In genomic region chr4:181224826-181225225, GRCh38 we compare ENCODE assay signal across 16 cellular contexts.
DNase-seq lines count a peak whose midpoint lies in the region; ATAC-seq and TF ChIP-seq lines count a peak whose summit lies in the region.
"Had no signal": no experiment of that assay in that cellular context is flagged by ENCODE, and none has a peak within 500 bp of the region (broad histone marks: within the 10 kb centered on the region; RNA-seq: fewer than 3 reads in every experiment).

No MANE protein-coding gene starts in this region.

- no peak overlapping the region for H3K27ac Mint-ChIP-seq in activated naive CD4-positive, alpha-beta T cell treated with anti-CD3 and anti-CD28 coated beads, Interleukin-2, amount 50 U/mL, for 72 hours
- no peak overlapping the region for H3K27ac Mint-ChIP-seq in glutamatergic neuron (ENCODE audit: unreplicated experiment)
- H3K27ac Mint-ChIP-seq: CD14-positive monocyte; CD8-positive, alpha-beta T cell had no signal

- no peak overlapping the region for H3K4me3 ChIP-seq in suprapubic skin

- H3K4me3 Mint-ChIP-seq in glutamatergic neuron (ENCODE audit: unreplicated experiment), result no peak overlapping the region
- H3K4me3 Mint-ChIP-seq: CD14-positive monocyte; CD8-positive, alpha-beta T cell had no signal

- TF ChIP-seq EP300 in suprapubic skin (IDR thresholded peaks at IDR 0.05), result no peak

- peaks cover 0 to 5% of the 10 kb centered on the region in 2 donors for H3K9me3 Mint-ChIP-seq in activated naive CD4-positive, alpha-beta T cell treated with anti-CD3 and anti-CD28 coated beads, Interleukin-2, amount 50 U/mL, for 72 hours
- H3K9me3 Mint-ChIP-seq in glutamatergic neuron (ENCODE audit: unreplicated experiment), result no peaks in the 10 kb centered on the region
- H3K9me3 Mint-ChIP-seq: CD8-positive, alpha-beta T cell had no signal

- DNase-seq in M059J (ENCODE audit: low read depth) (peak; percentile 9), SK-MEL-5 (ENCODE audit: low read depth, low spot score) (peak; percentile 60), foreskin melanocyte (peak; percentile 33), suprapubic skin (ENCODE audit: low spot score in 2 of 2) (no peak), glutamatergic neuron (no peak)
- no peak for DNase-seq in activated naive CD4-positive, alpha-beta T cell treated with anti-CD3 and anti-CD28 coated beads, Interleukin-2, amount 50 U/mL, for 72 hours (ENCODE audit: low spot score in 2 of 2)
- DNase-seq in activated CD4-positive, CD25-positive, alpha-beta regulatory T cell (lab: John Stamatoyannopoulos, UW), result no peak
- DNase-seq: BE2C; CD8-positive, alpha-beta T cell; COR-L47; DMS153; DMS79 treated with DMSO at 0.1 percent for 48 hours; GDM1; H7 had no signal

- H3K36me3 ChIP-seq in suprapubic skin, result no peaks in the 10 kb centered on the region
- H3K36me3 ChIP-seq: BE2C had no signal

- ATAC-seq in activated naive CD4-positive, alpha-beta T cell treated with anti-CD3 and anti-CD28 coated beads, Interleukin-2, amount 50 U/mL, for 72 hours, result no peak
- ATAC-seq: CD8-positive, alpha-beta T cell had no signal

- no peaks in the 10 kb centered on the region for H3K27me3 ChIP-seq in suprapubic skin
- H3K27me3 ChIP-seq: BE2C had no signal

- no peaks in the 10 kb centered on the region for H3K36me3 Mint-ChIP-seq in activated naive CD4-positive, alpha-beta T cell treated with anti-CD3 and anti-CD28 coated beads, Interleukin-2, amount 50 U/mL, for 72 hours
- no peaks in the 10 kb centered on the region for H3K36me3 Mint-ChIP-seq in glutamatergic neuron (ENCODE audit: unreplicated experiment)
- H3K36me3 Mint-ChIP-seq: CD14-positive monocyte; CD8-positive, alpha-beta T cell had no signal

- TF ChIP-seq POLR2A in suprapubic skin (IDR thresholded peaks at IDR 0.05), result no peak

- no peaks in the 10 kb centered on the region for H3K27me3 Mint-ChIP-seq in glutamatergic neuron (ENCODE audit: unreplicated experiment)

- in situ Hi-C loops in SK-MEL-5 (cut with HindIII; ENCODE audit: low pct_unique_long_range_greater_than_20kb, low sequenced_read_pairs), result no loop called here

- H3K4me1 Mint-ChIP-seq in glutamatergic neuron (ENCODE audit: low read depth, unreplicated experiment), result peaks cover 11% of the 10 kb centered on the region
- H3K4me1 Mint-ChIP-seq: CD14-positive monocyte had no signal

- H3K9me3 ChIP-seq in suprapubic skin, result no peaks in the 10 kb centered on the region
- H3K9me3 ChIP-seq: BE2C had no signal

- no peak overlapping the region for H3K27ac ChIP-seq in suprapubic skin
- H3K27ac ChIP-seq: HL-60 had no signal

- H3K4me1 ChIP-seq in suprapubic skin, result no peaks in the 10 kb centered on the region

- TF ChIP-seq CTCF in suprapubic skin (IDR thresholded peaks at IDR 0.05) (no peak), glutamatergic neuron (IDR thresholded peaks at IDR 0.05; ENCODE audit: partially characterized antibody, unreplicated experiment) (no peak)

- 77% methylated on average over 4 of the region's 4 CpGs for WGBS in suprapubic skin

Comparison
In these comparisons a context has a peak if more than half of its experiments do, and no peak if none do; other contexts are left out.
1. DNase-seq: peak in M059J (single experiment), SK-MEL-5 (single experiment) and foreskin melanocyte (single experiment); none in activated naive CD4-positive, alpha-beta T cell treated with anti-CD3 and anti-CD28 coated beads, Interleukin-2, amount 50 U/mL, for 72 hours (0 of 2), activated CD4-positive, CD25-positive, alpha-beta regulatory T cell (0 of 4), suprapubic skin (0 of 2) and glutamatergic neuron (single experiment).